28 cellular contexts compared by ENCODE assay signal in genomic region chr2:43285987-43286386, GRCh38.
"Had no signal": no experiment of that assay in that cellular context is flagged by ENCODE, and none has a peak within 500 bp of the region (broad histone marks: within the 10 kb centered on the region; RNA-seq: fewer than 3 reads in every experiment).

No MANE protein-coding gene starts in this region.

- H3K4me1 Mint-ChIP-seq: activated naive CD4-positive, alpha-beta T cell treated with anti-CD3 and anti-CD28 coated beads, Interleukin-2, amount 50 U/mL, for 24 hours; WTC11 had no signal

- H3K27ac Mint-ChIP-seq: activated CD8-positive, alpha-beta T cell treated with anti-CD3 and anti-CD28 coated beads, Interleukin-2, amount 10 ng/mL, durations not matched to agents 7 days and 5 days; activated naive CD4-positive, alpha-beta T cell treated with anti-CD3 and anti-CD28 coated beads, Interleukin-2, amount 50 U/mL, for 24 hours; activated T-cell treated with anti-CD3 and anti-CD28 coated beads, Interleukin-2, amount 50 U/mL, for 24 hours; activated T-helper 1 cell treated with anti-CD3 and anti-CD28 coated beads, Interleukin-12 subunit alpha, Interleukin-12 subunit beta, Interleukin-2, Interleukin-4 antibody, amounts not matched to agents 30 ng/mL and 10 ng/mL and 1 ng/mL, durations not matched to agents 14 hours and 24 hours and 36 hours; T-helper 1 cell treated with Interleukin-12 subunit alpha and Interleukin-12 subunit beta and Interleukin-4 antibody, amounts not matched to agents 30 μg/mL and 1 μg/mL, for 36 hours; WTC11 had no signal

- H3K27me3 ChIP-seq: ascending aorta, body of pancreas, SJSA1 had no signal

- DNase-seq: activated CD4-positive, alpha-beta T cell treated with anti-CD3 and anti-CD28 coated beads for 48 hours; activated CD4-positive, alpha-beta T cell treated with anti-CD3 and anti-CD28 coated beads, Interleukin-2, amount 50 U/mL, for 4 hours; activated CD4-positive, CD25-positive, alpha-beta regulatory T cell treated with anti-CD3 and anti-CD28 coated beads, Interleukin-2, amount 50 U/mL, for 72 hours; activated CD8-positive, alpha-beta T cell treated with anti-CD3 and anti-CD28 coated beads, Interleukin-2, amount 10 ng/mL, durations not matched to agents 7 days and 5 days; activated effector memory CD4-positive, alpha-beta T cell treated with Interleukin-2 at 50 U/mL for 16 hours; activated naive CD4-positive, alpha-beta T cell; activated T-cell treated with anti-CD3 and anti-CD28 coated beads, Interleukin-2, amount 50 U/mL, for 24 hours; body of pancreas; central memory CD4-positive, alpha-beta T cell; KG1; NCI-H1105 treated with DMSO at 0.1 percent for 48 hours; NCI-H1436 treated with DMSO at 0.1 percent for 48 hours; NCI-H187; NCI-H2081; NCI-H510A treated with DMSO at 0.1 percent for 48 hours; NCI-H69; PC-3; SHP77; SW 1271 had no signal

- H3K27me3 Mint-ChIP-seq: activated naive CD4-positive, alpha-beta T cell treated with anti-CD3 and anti-CD28 coated beads, Interleukin-2, amount 50 U/mL, for 24 hours; activated T-cell treated with anti-CD3 and anti-CD28 coated beads, Interleukin-2, amount 50 U/mL, for 24 hours had no signal

- H3K27ac ChIP-seq: ascending aorta, body of pancreas, SJSA1 had no signal

- H3K4me1 ChIP-seq: ascending aorta, body of pancreas, SJSA1 had no signal

- H3K4me3 ChIP-seq: ascending aorta, body of pancreas, SJSA1 had no signal

- H3K4me3 Mint-ChIP-seq: activated CD8-positive, alpha-beta T cell treated with anti-CD3 and anti-CD28 coated beads, Interleukin-2, amount 10 ng/mL, durations not matched to agents 7 days and 5 days; activated naive CD4-positive, alpha-beta T cell treated with anti-CD3 and anti-CD28 coated beads, Interleukin-2, amount 50 U/mL, for 24 hours; activated T-cell treated with anti-CD3 and anti-CD28 coated beads, Interleukin-2, amount 50 U/mL, for 24 hours; activated T-helper 1 cell treated with anti-CD3 and anti-CD28 coated beads, Interleukin-12 subunit alpha, Interleukin-12 subunit beta, Interleukin-2, Interleukin-4 antibody, amounts not matched to agents 30 ng/mL and 10 ng/mL and 1 ng/mL, durations not matched to agents 14 hours and 24 hours and 36 hours; T-helper 1 cell treated with Interleukin-12 subunit alpha and Interleukin-12 subunit beta and Interleukin-4 antibody, amounts not matched to agents 30 μg/mL and 1 μg/mL, for 36 hours; WTC11 had no signal

- FAIRE-seq: bronchial epithelial cell, RCC 7860, TTC549 had no signal
